20 cellular contexts compared by ENCODE assay signal in the genomic region with DNA sequence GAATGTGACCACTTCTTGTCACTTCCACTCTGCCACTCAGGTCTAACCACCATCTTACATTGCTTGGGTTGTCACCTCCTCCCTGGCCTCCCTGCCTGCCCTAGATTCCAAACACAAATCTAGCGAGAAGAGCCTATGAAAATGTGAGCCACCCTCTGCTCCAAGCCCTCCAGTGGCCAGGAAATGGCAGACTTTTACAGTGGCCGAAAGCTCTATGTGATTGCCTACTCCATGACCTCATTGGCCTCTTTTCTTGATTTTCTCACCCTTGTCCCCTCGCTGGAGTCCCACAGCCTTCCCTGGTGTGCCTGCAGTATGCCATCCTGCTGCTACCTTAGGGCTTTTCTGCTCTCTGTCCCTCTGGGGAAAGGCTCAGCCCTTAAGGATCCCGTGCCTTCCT.
"Had no signal": no experiment of that assay in that cellular context is flagged by ENCODE, and none has a peak within 500 bp of the region (broad histone marks: within the 10 kb centered on the region; RNA-seq: fewer than 3 reads in every experiment).

No MANE protein-coding gene starts in this region.

- H3K9me3 Mint-ChIP-seq: activated T-cell treated with anti-CD3 and anti-CD28 coated beads, Interleukin-2, amount 50 U/mL, for 72 hours; stimulated activated naive CD8-positive, alpha-beta T cell treated with anti-CD3 and anti-CD28 coated beads, Interleukin-15, amount 100 ng/mL, for 72 hours had no signal

- H3K36me3 ChIP-seq: upper lobe of left lung had no signal

- FAIRE-seq: astrocyte, keratinocyte had no signal

- H3K27me3 ChIP-seq: upper lobe of left lung had no signal

- DNase-seq: activated CD4-positive, alpha-beta T cell treated with anti-CD3 and anti-CD28 coated beads, Interleukin-2, amount 50 U/mL, for 1 hour; activated CD4-positive, CD25-positive, alpha-beta regulatory T cell treated with anti-CD3 and anti-CD28 coated beads, Interleukin-2, amount 50 U/mL, for 72 hours; activated effector memory CD4-positive, alpha-beta T cell treated with anti-CD3 and anti-CD28 coated beads, Interleukin-2, amount 50 U/mL, for 16 hours; activated naive CD4-positive, alpha-beta T cell treated with anti-CD3 and anti-CD28 coated beads, Interleukin-2, amount 50 U/mL, for 16 hours; activated T-cell treated with anti-CD3 and anti-CD28 coated beads, Interleukin-2, amount 50 U/mL, for 72 hours; dermis blood vessel endothelial cell; effector memory CD4-positive, alpha-beta T cell; foreskin fibroblast; hypothalamus; midbrain; occipital lobe; stimulated activated naive CD8-positive, alpha-beta T cell treated with anti-CD3 and anti-CD28 coated beads, Interleukin-15, amount 100 ng/mL, for 72 hours; T-helper 1 cell; T-helper 9 cell; upper lobe of left lung had no signal

- H3K27me3 Mint-ChIP-seq: progenitor cell of endocrine pancreas; stimulated activated naive CD8-positive, alpha-beta T cell treated with anti-CD3 and anti-CD28 coated beads, Interleukin-15, amount 100 ng/mL, for 72 hours had no signal

- ATAC-seq: activated T-cell treated with anti-CD3 and anti-CD28 coated beads, Interleukin-2, amount 50 U/mL, for 72 hours; stimulated activated naive CD8-positive, alpha-beta T cell treated with anti-CD3 and anti-CD28 coated beads, Interleukin-15, amount 100 ng/mL, for 72 hours had no signal

- H3K9me3 ChIP-seq: upper lobe of left lung had no signal

- H3K4me3 ChIP-seq: lung, skin epidermis, upper lobe of left lung had no signal

- H3K4me3 Mint-ChIP-seq: activated T-cell treated with anti-CD3 and anti-CD28 coated beads, Interleukin-2, amount 50 U/mL, for 72 hours; stimulated activated naive CD8-positive, alpha-beta T cell treated with anti-CD3 and anti-CD28 coated beads, Interleukin-15, amount 100 ng/mL, for 72 hours had no signal

- H3K27ac ChIP-seq: skin epidermis, upper lobe of left lung had no signal

- H3K27ac Mint-ChIP-seq: progenitor cell of endocrine pancreas had no signal
